ENCODE assay signal across 1 cellular context in the genomic region with DNA sequence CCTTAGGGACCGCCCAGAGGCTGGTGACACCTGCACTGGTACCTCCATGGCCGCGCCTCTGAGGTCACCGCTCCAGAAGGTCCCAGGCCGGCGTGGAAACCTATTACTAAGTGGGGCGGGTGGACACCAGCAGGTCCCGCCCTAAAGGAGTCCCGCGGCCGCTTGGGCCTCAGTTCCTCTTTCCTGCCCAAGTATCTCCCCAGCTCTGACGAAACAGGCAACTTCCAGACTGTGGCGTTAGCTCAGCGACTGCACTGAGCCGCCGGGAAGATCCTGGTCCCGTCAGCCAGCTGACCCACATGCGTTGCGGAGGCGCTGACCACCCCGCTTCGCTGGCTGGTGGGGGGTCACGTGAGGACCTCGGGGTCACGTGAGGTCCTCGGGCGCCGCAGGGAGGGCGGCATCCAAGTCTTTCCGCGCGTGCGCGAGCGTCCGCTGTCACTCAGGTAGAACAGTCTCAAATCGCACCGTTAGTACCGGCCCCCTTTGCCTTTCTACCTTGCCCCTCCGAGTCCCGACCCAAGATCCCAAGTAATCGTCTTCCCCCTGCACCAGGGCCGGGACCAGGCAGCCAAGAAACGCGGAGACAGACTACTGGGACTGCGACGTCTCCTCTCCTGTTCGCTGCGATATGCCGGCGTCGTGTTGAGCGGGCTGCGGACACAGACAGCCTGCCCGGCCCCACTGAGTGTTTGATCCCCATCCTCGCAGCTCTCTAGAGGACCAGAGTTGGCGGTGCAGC.
TF ChIP-seq lines count a peak whose summit lies in the region.

No MANE protein-coding gene starts in this region.

TF ChIP-seq in SK-N-SH treated with all-trans-retinoic acid at 6 μM for 48 hours, 23 proteins besides CTCF, POLR2A, EP300 and RAD21 (continued from another document):
- TF ChIP-seq, protein P1, sequence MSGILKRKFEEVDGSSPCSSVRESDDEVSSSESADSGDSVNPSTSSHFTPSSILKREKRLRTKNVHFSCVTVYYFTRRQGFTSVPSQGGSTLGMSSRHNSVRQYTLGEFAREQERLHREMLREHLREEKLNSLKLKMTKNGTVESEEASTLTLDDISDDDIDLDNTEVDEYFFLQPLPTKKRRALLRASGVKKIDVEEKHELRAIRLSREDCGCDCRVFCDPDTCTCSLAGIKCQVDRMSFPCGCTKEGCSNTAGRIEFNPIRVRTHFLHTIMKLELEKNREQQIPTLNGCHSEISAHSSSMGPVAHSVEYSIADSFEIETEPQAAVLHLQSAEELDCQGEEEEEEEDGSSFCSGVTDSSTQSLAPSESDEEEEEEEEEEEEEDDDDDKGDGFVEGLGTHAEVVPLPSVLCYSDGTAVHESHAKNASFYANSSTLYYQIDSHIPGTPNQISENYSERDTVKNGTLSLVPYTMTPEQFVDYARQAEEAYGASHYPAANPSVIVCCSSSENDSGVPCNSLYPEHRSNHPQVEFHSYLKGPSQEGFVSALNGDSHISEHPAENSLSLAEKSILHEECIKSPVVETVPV (CRISPR knock-in tag; IDR thresholded peaks at IDR 0.05), result no peak
